In the genomic region with DNA sequence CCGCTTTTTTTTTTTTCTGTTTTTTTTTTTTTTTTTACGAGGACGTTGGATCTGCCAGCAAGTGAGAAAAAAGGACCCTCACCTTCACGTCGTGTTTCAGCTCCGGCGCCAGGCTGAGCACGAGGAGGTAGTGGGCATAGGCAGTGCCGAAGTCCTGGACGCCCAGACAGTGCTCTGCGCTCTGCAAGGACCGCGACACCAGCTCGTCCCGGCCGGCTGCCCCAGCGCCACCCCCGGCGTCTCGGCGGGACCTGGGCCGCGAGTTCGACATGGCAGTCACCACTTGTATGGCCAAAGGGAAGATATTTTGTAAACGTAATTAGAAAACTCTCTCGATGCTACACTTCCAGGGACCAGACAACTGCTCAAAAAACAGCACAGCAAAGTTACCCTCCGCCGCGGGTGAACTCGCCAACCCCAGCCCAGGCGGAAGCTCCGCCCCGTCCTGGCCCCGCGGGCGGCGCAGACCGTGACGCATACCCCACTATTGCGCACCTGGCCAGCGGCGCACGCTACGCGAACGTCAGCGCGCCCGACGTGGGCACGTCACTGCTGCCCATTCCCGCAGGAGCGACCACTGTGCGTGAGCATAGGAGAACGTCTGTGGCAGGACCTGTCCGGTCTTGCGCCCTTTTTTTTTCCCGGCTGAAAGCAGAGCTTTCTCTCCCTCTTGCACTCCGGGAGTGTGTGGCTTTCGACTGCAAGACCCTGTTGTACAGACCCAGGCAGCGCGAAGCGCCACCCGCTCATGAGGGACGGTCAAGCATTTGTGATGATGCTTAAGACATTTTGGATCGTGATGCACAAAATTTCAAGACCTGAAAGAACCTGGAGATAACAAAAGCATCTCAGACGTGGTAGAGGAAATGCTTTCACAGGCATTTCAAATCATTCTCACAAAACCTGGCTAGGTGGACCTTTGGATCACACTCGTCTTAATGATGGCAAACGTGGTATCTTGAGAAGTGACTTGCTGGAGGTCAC, we compare ENCODE assay signal across 8 cellular contexts. TPM values are rescaled to one million over a fixed set of nuclear protein-coding genes. Genes with fewer than 3 reads are reported as not detected.
DNase-seq lines count a peak whose midpoint lies in the region.

Gene PRMT9, minus strand, starts transcription at position 447 of the 984 bp plus-strand sequence. Its CDS starts 176 bp downstream, at position 271.

- peaks cover 16% of the 10 kb centered on the region for H3K36me3 Mint-ChIP-seq in activated naive CD4-positive, alpha-beta T cell treated with anti-CD3 and anti-CD28 coated beads, Interleukin-2, amount 10 ng/mL, durations not matched to agents 7 days and 5 days

- peak within 1 kb of the TSS; percentile 95 for H3K4me3 Mint-ChIP-seq in activated naive CD4-positive, alpha-beta T cell treated with anti-CD3 and anti-CD28 coated beads, Interleukin-2, amount 10 ng/mL, durations not matched to agents 7 days and 5 days

- H3K4me3 ChIP-seq in HAP-1: peak within 1 kb of the TSS; percentile 81
- H3K4me3 ChIP-seq in MG63: peak within 1 kb of the TSS; percentile 74

- peaks cover 45% of the 10 kb centered on the region for H3K4me1 Mint-ChIP-seq in activated naive CD4-positive, alpha-beta T cell treated with anti-CD3 and anti-CD28 coated beads, Interleukin-2, amount 10 ng/mL, durations not matched to agents 7 days and 5 days

- H3K9me3 ChIP-seq in HAP-1 (no peaks in the 10 kb centered on the region), MG63 (no peaks in the 10 kb centered on the region)

- in situ Hi-C loops in HAP-1 (cut with MboI; ENCODE audit: low sequenced_read_pairs): no loop called here
- in situ Hi-C loops in SK-MEL-5 (cut with HindIII; ENCODE audit: low pct_unique_long_range_greater_than_20kb, low sequenced_read_pairs): no loop called here

- H3K9me3 Mint-ChIP-seq in activated naive CD4-positive, alpha-beta T cell treated with anti-CD3 and anti-CD28 coated beads, Interleukin-2, amount 10 ng/mL, durations not matched to agents 7 days and 5 days: no peaks in the 10 kb centered on the region

- peak; percentile 98 for DNase-seq in GM03348 (ENCODE audit: low spot score)
- DNase-seq in HAP-1 (ENCODE audit: low spot score in 2 of 2): peak; percentile 87 to 93
- DNase-seq in MG63: peak; percentile 84
- DNase-seq in SK-MEL-5 (ENCODE audit: low read depth, low spot score): peak; percentile 86
- peak; percentile 91 for DNase-seq in activated naive CD4-positive, alpha-beta T cell treated with anti-CD3 and anti-CD28 coated beads, Interleukin-2, amount 10 ng/mL, durations not matched to agents 7 days and 5 days
- peak; percentile 94 for DNase-seq in germinal center (ENCODE audit: low spot score)
- DNase-seq in non-pigmented ciliary epithelial cell (ENCODE audit: low read depth): peak; percentile 68
- peak; percentile 83 for DNase-seq in superior temporal gyrus (ENCODE audit: extremely low spot score)

- peak within 1 kb of the TSS; percentile 97 for H3K27ac Mint-ChIP-seq in activated naive CD4-positive, alpha-beta T cell treated with anti-CD3 and anti-CD28 coated beads, Interleukin-2, amount 10 ng/mL, durations not matched to agents 7 days and 5 days

- H3K36me3 ChIP-seq in HAP-1 (replicated peaks) (no peaks in the 10 kb centered on the region), MG63 (peaks cover under 1% of the 10 kb centered on the region; the same call in 1 of the 2 replicates)

- H3K27me3 Mint-ChIP-seq in activated naive CD4-positive, alpha-beta T cell treated with anti-CD3 and anti-CD28 coated beads, Interleukin-2, amount 10 ng/mL, durations not matched to agents 7 days and 5 days: peaks cover 11% of the 10 kb centered on the region

- CTCF ChIA-PET in activated naive CD4-positive, alpha-beta T cell treated with anti-CD3 and anti-CD28 coated beads, Interleukin-2, amount 10 ng/mL, durations not matched to agents 7 days and 5 days (lab: Charles Lee): interaction anchor here (0.6 to 1.6 kb wide), 2 partner anchors 24 to 183 kb away, joined by 4 to 7 read pairs; no protein-coding TSS in a partner anchor

- H3K27me3 ChIP-seq in HAP-1 (ENCODE audit: low read depth) (no peaks in the 10 kb centered on the region), MG63 (no peaks in the 10 kb centered on the region)

- peaks cover 12% of the 10 kb centered on the region for H3K4me1 ChIP-seq in HAP-1

RNA-seq across cellular contexts. Expression of gene PRMT9, which starts in this region (rescaled TPM):
- 3.1 and 3.9 TPM in 2 replicates for total RNA-seq in MG63 (2014; rRNA removed; shearing (Covaris generic); ENCODE audit: low replicate concordance)
- total RNA-seq in SK-MEL-5 (2014; rRNA removed; shearing (Covaris generic)): 8.2 and 8.9 TPM in 2 replicates
- polyA plus RNA-seq in SK-MEL-5 (2015; cell fraction: cytosol; rRNA removed): 3.6 and 6.4 TPM in 2 replicates
- polyA plus RNA-seq in SK-MEL-5 (2015; cell fraction: nucleus; rRNA removed): 12.8 and 16.4 TPM in 2 replicates

Comparison
In these comparisons a context has a peak if more than half of its experiments do, and no peak if none do; other contexts are left out.
1. Peak in every context shown above with its lines: DNase-seq and H3K4me3 ChIP-seq.